ENCODE assay signal across 1 cellular context in the genomic region with DNA sequence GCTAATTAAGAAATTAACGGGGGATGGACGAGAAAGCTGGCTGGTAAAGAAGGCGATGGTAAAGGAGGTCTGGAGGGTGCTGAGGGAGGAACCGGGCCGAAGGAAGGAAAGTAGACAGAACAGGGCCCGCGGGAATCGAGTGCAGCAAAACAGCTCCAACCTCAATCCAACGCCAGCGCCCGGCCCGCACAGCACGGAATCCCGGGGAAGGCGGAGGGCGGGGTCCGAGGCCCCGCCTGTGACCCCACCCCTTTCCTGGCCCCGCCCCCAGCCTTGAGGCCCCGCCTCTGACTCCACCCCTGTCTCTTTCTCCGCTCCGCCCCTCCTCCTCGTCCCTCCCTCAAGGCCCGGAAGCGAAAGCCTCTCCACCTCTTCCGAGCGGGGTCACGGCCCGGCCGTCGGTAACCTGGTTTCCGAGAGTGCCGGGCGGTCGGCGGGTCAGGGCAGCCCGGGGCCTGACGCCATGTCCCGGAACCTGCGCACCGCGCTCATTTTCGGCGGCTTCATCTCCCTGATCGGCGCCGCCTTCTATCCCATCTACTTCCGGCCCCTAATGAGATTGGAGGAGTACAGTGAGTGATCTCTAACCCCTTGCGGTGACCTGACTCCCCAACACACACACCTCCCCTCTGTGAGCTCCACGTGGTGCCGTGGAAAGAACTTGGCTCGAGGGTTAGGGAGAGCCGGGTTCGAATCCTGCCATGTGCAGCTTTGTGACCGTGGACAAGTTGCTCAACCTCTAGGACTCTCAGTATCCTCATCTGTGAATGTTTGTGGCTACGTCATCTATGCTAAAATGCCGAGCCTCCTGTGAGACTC.
TF ChIP-seq lines count a peak whose summit lies in the region.

SMIM20 (plus strand) TSS at position 370 of the 819 bp plus-strand sequence; CDS start at position 464, 94 bp downstream.

TF ChIP-seq in HEK293, 187 proteins besides CTCF, POLR2A, EP300 and RAD21 (continued from another document and continues in another):
- peak; percentile 47; the same call in 1 of the 2 replicates for TF ChIP-seq PATZ1 (tag by site-specific recombination; IDR thresholded peaks at IDR 0.05)
- 0 out of 2 replicates have a peak, but pooled peaks have one; percentile 15 for TF ChIP-seq ZNF513 (tag by site-specific recombination; IDR thresholded peaks at IDR 0.05)
- TF ChIP-seq ZNF580 (tag by site-specific recombination; IDR thresholded peaks at IDR 0.05) = peak; percentile 96
- TF ChIP-seq ZNF324 (tag by site-specific recombination; IDR thresholded peaks at IDR 0.05) = peak; percentile 40; the same call in 1 of the 2 replicates
- peak; percentile 87 for TF ChIP-seq ZNF518A (tag by site-specific recombination; conservative IDR thresholded peaks at IDR 0.05; ENCODE audit: low read depth)
- TF ChIP-seq SP7 (tag by site-specific recombination; IDR thresholded peaks at IDR 0.05) = peak; percentile 34; the same call in 1 of the 2 replicates
- TF ChIP-seq YY1 (tag by site-specific recombination; IDR thresholded peaks at IDR 0.05) = peak; percentile 44; the same call in 1 of the 2 replicates
- peak; percentile 51 for TF ChIP-seq ZIC2 (tag by site-specific recombination; IDR thresholded peaks at IDR 0.05)
- TF ChIP-seq ZNF600 (tag by site-specific recombination; IDR thresholded peaks at IDR 0.05) = peak; percentile 79
- no peak for TF ChIP-seq ZNF37A (tag by site-specific recombination; IDR thresholded peaks at IDR 0.05)
- TF ChIP-seq ZBTB20 (tag by site-specific recombination; IDR thresholded peaks at IDR 0.05) = peak; percentile 94
- TF ChIP-seq ZNF366 (tag by site-specific recombination; conservative IDR thresholded peaks at IDR 0.05) = peak; percentile 84
- no peak for TF ChIP-seq ZBTB44 (tag by site-specific recombination; IDR thresholded peaks at IDR 0.05)
- TF ChIP-seq KLF8 (tag by site-specific recombination; IDR thresholded peaks at IDR 0.05) = peak; percentile 63
- no peak for TF ChIP-seq HOXC10 (CRISPR knock-in tag; IDR thresholded peaks at IDR 0.05)
- peak; percentile 72 for TF ChIP-seq ZBTB48 (tag by site-specific recombination; IDR thresholded peaks at IDR 0.05)
- peak; percentile 72; the same call in 1 of the 2 replicates for TF ChIP-seq ZEB2 (tag by site-specific recombination; IDR thresholded peaks at IDR 0.05)
- TF ChIP-seq SP2 (tag by site-specific recombination; IDR thresholded peaks at IDR 0.05) = peak; percentile 85
- TF ChIP-seq ZNF335 (tag by site-specific recombination; conservative IDR thresholded peaks at IDR 0.05) = peak; percentile 83
- TF ChIP-seq KLF10 (tag by site-specific recombination; IDR thresholded peaks at IDR 0.05) = 0 out of 2 replicates have a peak, but pooled peaks have one; percentile 35
- peak; percentile 26 for TF ChIP-seq ZBTB26 (tag by site-specific recombination; optimal IDR thresholded peaks at IDR 0.05)
- TF ChIP-seq ZNF521 (tag by site-specific recombination; IDR thresholded peaks at IDR 0.05) = no peak
- TF ChIP-seq ZXDB (tag by site-specific recombination; IDR thresholded peaks at IDR 0.05) = peak; percentile 72
- TF ChIP-seq, protein P1, sequence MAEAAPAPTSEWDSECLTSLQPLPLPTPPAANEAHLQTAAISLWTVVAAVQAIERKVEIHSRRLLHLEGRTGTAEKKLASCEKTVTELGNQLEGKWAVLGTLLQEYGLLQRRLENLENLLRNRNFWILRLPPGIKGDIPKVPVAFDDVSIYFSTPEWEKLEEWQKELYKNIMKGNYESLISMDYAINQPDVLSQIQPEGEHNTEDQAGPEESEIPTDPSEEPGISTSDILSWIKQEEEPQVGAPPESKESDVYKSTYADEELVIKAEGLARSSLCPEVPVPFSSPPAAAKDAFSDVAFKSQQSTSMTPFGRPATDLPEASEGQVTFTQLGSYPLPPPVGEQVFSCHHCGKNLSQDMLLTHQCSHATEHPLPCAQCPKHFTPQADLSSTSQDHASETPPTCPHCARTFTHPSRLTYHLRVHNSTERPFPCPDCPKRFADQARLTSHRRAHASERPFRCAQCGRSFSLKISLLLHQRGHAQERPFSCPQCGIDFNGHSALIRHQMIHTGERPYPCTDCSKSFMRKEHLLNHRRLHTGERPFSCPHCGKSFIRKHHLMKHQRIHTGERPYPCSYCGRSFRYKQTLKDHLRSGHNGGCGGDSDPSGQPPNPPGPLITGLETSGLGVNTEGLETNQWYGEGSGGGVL (tag by site-specific recombination; IDR thresholded peaks at IDR 0.05) = 0 out of 2 replicates have a peak, but pooled peaks have one; percentile 19
- TF ChIP-seq, protein P2, sequence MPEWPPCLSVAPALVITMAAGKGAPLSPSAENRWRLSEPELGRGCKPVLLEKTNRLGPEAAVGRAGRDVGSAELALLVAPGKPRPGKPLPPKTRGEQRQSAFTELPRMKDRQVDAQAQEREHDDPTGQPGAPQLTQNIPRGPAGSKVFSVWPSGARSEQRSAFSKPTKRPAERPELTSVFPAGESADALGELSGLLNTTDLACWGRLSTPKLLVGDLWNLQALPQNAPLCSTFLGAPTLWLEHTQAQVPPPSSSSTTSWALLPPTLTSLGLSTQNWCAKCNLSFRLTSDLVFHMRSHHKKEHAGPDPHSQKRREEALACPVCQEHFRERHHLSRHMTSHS (tag by site-specific recombination; IDR thresholded peaks at IDR 0.05) = no peak
- TF ChIP-seq ZNF24 (tag by site-specific recombination; IDR thresholded peaks at IDR 0.05) = no peak
- TF ChIP-seq SCRT2 (tag by site-specific recombination; IDR thresholded peaks at IDR 0.05) = no peak
- peak; percentile 22; the same call in 1 of the 2 replicates for TF ChIP-seq ZNF629 (tag by site-specific recombination; IDR thresholded peaks at IDR 0.05)
- TF ChIP-seq ZNF394 (tag by site-specific recombination; IDR thresholded peaks at IDR 0.05; ENCODE audit: borderline replicate concordance) = 0 out of 2 replicates have a peak, but pooled peaks have one; percentile 16
- TF ChIP-seq ZNF148 (tag by site-specific recombination; IDR thresholded peaks at IDR 0.05; ENCODE audit: borderline replicate concordance) = no peak
- TF ChIP-seq, protein P3, sequence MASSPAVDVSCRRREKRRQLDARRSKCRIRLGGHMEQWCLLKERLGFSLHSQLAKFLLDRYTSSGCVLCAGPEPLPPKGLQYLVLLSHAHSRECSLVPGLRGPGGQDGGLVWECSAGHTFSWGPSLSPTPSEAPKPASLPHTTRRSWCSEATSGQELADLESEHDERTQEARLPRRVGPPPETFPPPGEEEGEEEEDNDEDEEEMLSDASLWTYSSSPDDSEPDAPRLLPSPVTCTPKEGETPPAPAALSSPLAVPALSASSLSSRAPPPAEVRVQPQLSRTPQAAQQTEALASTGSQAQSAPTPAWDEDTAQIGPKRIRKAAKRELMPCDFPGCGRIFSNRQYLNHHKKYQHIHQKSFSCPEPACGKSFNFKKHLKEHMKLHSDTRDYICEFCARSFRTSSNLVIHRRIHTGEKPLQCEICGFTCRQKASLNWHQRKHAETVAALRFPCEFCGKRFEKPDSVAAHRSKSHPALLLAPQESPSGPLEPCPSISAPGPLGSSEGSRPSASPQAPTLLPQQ (tag by site-specific recombination; IDR thresholded peaks at IDR 0.05) = peak; percentile 45; the same call in 1 of the 2 replicates
- peak; percentile 17 for TF ChIP-seq SETDB1 (IDR thresholded peaks at IDR 0.05; ENCODE audit: insufficient read length, low read length)
